15 cellular contexts compared by ENCODE assay signal in the genomic region with DNA sequence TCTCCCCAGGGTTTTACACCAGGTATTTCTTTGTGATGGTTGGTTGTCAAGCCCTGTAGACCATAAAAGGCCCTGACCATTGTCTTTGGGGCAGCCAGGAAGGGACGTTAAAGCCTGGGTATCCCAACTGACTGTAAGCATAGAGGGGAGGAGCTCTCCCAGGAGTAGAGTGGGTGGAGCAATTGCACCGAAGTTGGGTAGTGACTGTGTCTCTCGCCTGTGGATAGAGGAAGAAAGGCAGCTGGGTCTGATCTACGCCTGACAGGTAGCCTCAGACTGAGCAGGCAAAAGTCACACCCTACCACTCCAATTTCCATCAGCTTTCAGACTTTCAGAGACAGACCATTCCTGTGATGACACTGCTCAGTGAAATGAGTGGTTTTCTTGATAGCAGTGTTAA.
DNase-seq lines count a peak whose midpoint lies in the region; ATAC-seq and TF ChIP-seq lines count a peak whose summit lies in the region.
"Had no signal": no experiment of that assay in that cellular context is flagged by ENCODE, and none has a peak within 500 bp of the region (broad histone marks: within the 10 kb centered on the region; RNA-seq: fewer than 3 reads in every experiment).

No MANE protein-coding gene starts in this region.

- H3K27me3 ChIP-seq in cardiac muscle cell (no peaks in the 10 kb centered on the region), right atrium auricular region (no peaks in the 10 kb centered on the region), left lung (no peaks in the 10 kb centered on the region), upper lobe of right lung (no peaks in the 10 kb centered on the region)
- H3K27me3 ChIP-seq: MG63 had no signal

- ATAC-seq in activated T-helper 17 cell treated with anti-CD3 and anti-CD28 coated beads, Interleukin-2, amount 50 U/mL, for 72 hours (replicated peaks) = peak; percentile 65
- ATAC-seq in left lung (peak; percentile 4), upper lobe of right lung (peak; percentile 35), GM18498 (IDR thresholded peaks at IDR 0.05; ENCODE audit: unreplicated experiment) (no peak), HG02852 (IDR thresholded peaks at IDR 0.05; ENCODE audit: unreplicated experiment) (no peak)

- no peaks in the 10 kb centered on the region for H3K9me3 Mint-ChIP-seq in activated T-helper 17 cell treated with anti-CD3 and anti-CD28 coated beads, Interleukin-2, amount 50 U/mL, for 72 hours
- H3K9me3 Mint-ChIP-seq: activated B cell treated with CpG ODN at 0.5 μM for 24 hours, brain, mesothelial cell of epicardium had no signal

- peak in 1 of 2 donors; percentile 38 for DNase-seq in cardiac muscle cell (ENCODE audit: low read depth in 1 of 2, low spot score in 1 of 2)
- DNase-seq in right atrium auricular region (ENCODE audit: low spot score) = no peak
- no peak for DNase-seq in left lung
- no peak for DNase-seq in upper lobe of right lung
- no peak for DNase-seq in NCI-H1417 (lab: John Stamatoyannopoulos, UW)
- DNase-seq: activated B cell treated with CpG ODN at 0.5 μM for 24 hours, MG63, NCI-H1694, SHP77 treated with DMSO at 0.1 percent for 48 hours had no signal

- H3K4me1 ChIP-seq in cardiac muscle cell (ENCODE audit: low read depth) = peaks cover 20% of the 10 kb centered on the region
- H3K4me1 ChIP-seq in right atrium auricular region = peaks cover 0 to 34% of the 10 kb centered on the region in 2 donors
- peaks cover 10 to 42% of the 10 kb centered on the region in 2 donors for H3K4me1 ChIP-seq in left lung
- peaks cover 37% of the 10 kb centered on the region for H3K4me1 ChIP-seq in upper lobe of right lung

- H3K9me3 ChIP-seq in cardiac muscle cell (ENCODE audit: low read depth) (no peaks in the 10 kb centered on the region), right atrium auricular region (no peaks in the 10 kb centered on the region), left lung (no peaks in the 10 kb centered on the region), upper lobe of right lung (no peaks in the 10 kb centered on the region)
- H3K9me3 ChIP-seq: MG63 had no signal

- H3K36me3 Mint-ChIP-seq in activated T-helper 17 cell treated with anti-CD3 and anti-CD28 coated beads, Interleukin-2, amount 50 U/mL, for 72 hours (ENCODE audit: low read depth) = peaks cover 73% of the 10 kb centered on the region
- H3K36me3 Mint-ChIP-seq: brain had no signal

- peaks cover 57% of the 10 kb centered on the region for H3K4me1 Mint-ChIP-seq in activated T-helper 17 cell treated with anti-CD3 and anti-CD28 coated beads, Interleukin-2, amount 50 U/mL, for 72 hours

- no peak for TF ChIP-seq CTCF in cardiac muscle cell (IDR thresholded peaks at IDR 0.05; ENCODE audit: low read depth, low read length)
- TF ChIP-seq CTCF in right atrium auricular region (IDR thresholded peaks at IDR 0.05) = no peak
- no peak for TF ChIP-seq CTCF in left lung (IDR thresholded peaks at IDR 0.05)
- TF ChIP-seq CTCF in upper lobe of right lung (IDR thresholded peaks at IDR 0.05) = no peak

- peak overlapping the region; percentile 29 for H3K4me3 Mint-ChIP-seq in activated T-helper 17 cell treated with anti-CD3 and anti-CD28 coated beads, Interleukin-2, amount 50 U/mL, for 72 hours
- H3K4me3 Mint-ChIP-seq: activated B cell treated with CpG ODN at 0.5 μM for 24 hours; activated naive CD8-positive, alpha-beta T cell; brain; mesothelial cell of epicardium had no signal

- H3K36me3 ChIP-seq in cardiac muscle cell (no peaks in the 10 kb centered on the region), right atrium auricular region (peaks cover 22% of the 10 kb centered on the region), left lung (peaks cover 0 to 13% of the 10 kb centered on the region in 2 donors), upper lobe of right lung (peaks cover 20% of the 10 kb centered on the region)
- H3K36me3 ChIP-seq: MG63 had no signal

- no peaks in the 10 kb centered on the region for H3K27me3 Mint-ChIP-seq in activated T-helper 17 cell treated with anti-CD3 and anti-CD28 coated beads, Interleukin-2, amount 50 U/mL, for 72 hours
- H3K27me3 Mint-ChIP-seq: activated B cell treated with CpG ODN at 0.5 μM for 24 hours; activated naive CD8-positive, alpha-beta T cell; brain had no signal

- H3K27ac ChIP-seq in cardiac muscle cell (peak overlapping the region; percentile 64), right atrium auricular region (no peak overlapping the region), left lung (no peak overlapping the region), upper lobe of right lung (no peak overlapping the region)

- H3K4me3 ChIP-seq in cardiac muscle cell = no peak overlapping the region
- H3K4me3 ChIP-seq in right atrium auricular region = no peak overlapping the region
- H3K4me3 ChIP-seq in left lung = no peak overlapping the region
- no peak overlapping the region for H3K4me3 ChIP-seq in upper lobe of right lung
- H3K4me3 ChIP-seq: MG63 had no signal

- peak overlapping the region; percentile 71 for H3K27ac Mint-ChIP-seq in activated T-helper 17 cell treated with anti-CD3 and anti-CD28 coated beads, Interleukin-2, amount 50 U/mL, for 72 hours
- H3K27ac Mint-ChIP-seq: activated B cell treated with CpG ODN at 0.5 μM for 24 hours; activated naive CD8-positive, alpha-beta T cell; brain; mesothelial cell of epicardium had no signal

- intact Hi-C loops in left lung (cut with DNase I) = no loop called here
- intact Hi-C loops in upper lobe of right lung (cut with DNase I) = no loop called here

Comparison
In these comparisons a context has a peak if more than half of its experiments do, and no peak if none do; other contexts are left out.
1. ATAC-seq: peak in activated T-helper 17 cell treated with anti-CD3 and anti-CD28 coated beads, Interleukin-2, amount 50 U/mL, for 72 hours (single experiment), left lung (single experiment) and upper lobe of right lung (single experiment); none in GM18498 (single experiment) and HG02852 (single experiment).